4 cellular contexts compared by ENCODE assay signal in genomic region chr20:39725513-39725912, GRCh38.
DNase-seq lines count a peak whose midpoint lies in the region; ATAC-seq and TF ChIP-seq lines count a peak whose summit lies in the region.
"Not testable (repeated sequence)": the region's sequence is repeated elsewhere in the genome, so short reads cannot be mapped to it uniquely, and the experiment has no call there.

No MANE protein-coding gene starts in this region.

- not testable (repeated sequence) for H3K79me2 ChIP-seq in Karpas-422 (ENCODE audit: low read length); neural cell (replicated peaks; ENCODE audit: insufficient read depth, low read length)

- not testable (repeated sequence) for H3K4me3 ChIP-seq in Karpas-422 (ENCODE audit: low read length); neural cell (ENCODE audit: low read length)

- not testable (repeated sequence) for H3K9me2 ChIP-seq in Karpas-422 (replicated peaks; ENCODE audit: insufficient read depth, low read length); neural cell (ENCODE audit: insufficient read depth, low read length)

- not testable (repeated sequence) for TF ChIP-seq CTCF in neural cell (IDR thresholded peaks at IDR 0.05; ENCODE audit: poor library complexity, severe bottlenecking)

- H3K4me1 ChIP-seq in Karpas-422 (ENCODE audit: low read length) = not testable (repeated sequence)

- not testable (repeated sequence) for H3K36me3 ChIP-seq in Karpas-422 (ENCODE audit: insufficient read depth, low read length); neural cell (ENCODE audit: insufficient read depth, low read length)

- H3K27ac ChIP-seq in Karpas-422 (ENCODE audit: low read length); neural cell (ENCODE audit: low read length): not testable (repeated sequence)

- H3K27me3 ChIP-seq in Karpas-422 (ENCODE audit: low read length); neural cell (ENCODE audit: insufficient read depth, low read depth, low read length): not testable (repeated sequence)

- not testable (repeated sequence) for H4K20me1 ChIP-seq in Karpas-422 (ENCODE audit: insufficient read depth, low read depth, low read length); neural cell (ENCODE audit: insufficient read depth)

- H2AFZ ChIP-seq in Karpas-422 (ENCODE audit: low read length); neural cell (ENCODE audit: low read depth, low read length): not testable (repeated sequence)

- not testable (repeated sequence) for ATAC-seq in Right ventricle myocardium inferior

- H3F3A ChIP-seq in neural cell (ENCODE audit: insufficient read depth, low read length, poor library complexity, severe bottlenecking) = not testable (repeated sequence)

- not testable (repeated sequence) for H3K4me2 ChIP-seq in Karpas-422 (ENCODE audit: low read depth, low read length, poor library complexity, severe bottlenecking); neural cell (ENCODE audit: low read length)

- peak; percentile 83 for TF ChIP-seq EP300 in neural cell (conservative IDR thresholded peaks at IDR 0.05; ENCODE audit: poor library complexity, severe bottlenecking)

- H3K9me3 ChIP-seq in Karpas-422 (ENCODE audit: low read length); neural cell (ENCODE audit: low read length): not testable (repeated sequence)

- H3K9ac ChIP-seq in Karpas-422 (ENCODE audit: low read length); neural cell (ENCODE audit: low read length): not testable (repeated sequence)

- intact Hi-C loops in Right ventricle myocardium inferior (cut with DNase I) = not testable (repeated sequence)

- DNase-seq in Karpas-422 (peak; percentile 6), NCI-H2171 treated with DMSO at 0.1 percent for 48 hours (lab: John Stamatoyannopoulos, UW) (peak; percentile 50), Right ventricle myocardium inferior (ENCODE audit: missing footprints) (peak; percentile 46)

- TF ChIP-seq RAD21 in neural cell (conservative IDR thresholded peaks at IDR 0.05) = not testable (repeated sequence)

TF ChIP-seq in neural cell, 6 proteins besides CTCF, POLR2A, EP300 and RAD21:
- TF ChIP-seq POLR2AphosphoS5 (IDR thresholded peaks at IDR 0.05) = peak; percentile 67
